Comparison of ENCODE assay signal across 25 cellular contexts in genomic region chr15:71489570-71489969, GRCh38.
"Had no signal": no experiment of that assay in that cellular context is flagged by ENCODE, and none has a peak within 500 bp of the region (broad histone marks: within the 10 kb centered on the region; RNA-seq: fewer than 3 reads in every experiment).

No MANE protein-coding gene starts in this region.

- H3K27me3 ChIP-seq: pancreas, right lobe of liver, sigmoid colon, stomach, thyroid gland, tibial nerve, upper lobe of left lung, vagina had no signal

- FAIRE-seq: pancreas, small intestine, urothelium cell line had no signal

- H3K36me3 ChIP-seq: neutrophil, pancreas, prostate gland, right lobe of liver, sigmoid colon, stomach, thoracic aorta, thyroid gland, tibial nerve, upper lobe of left lung, vagina had no signal

- H3K9me3 ChIP-seq: neutrophil, pancreas, prostate gland, right lobe of liver, sigmoid colon, thoracic aorta, thyroid gland, tibial nerve, upper lobe of left lung, vagina had no signal

- H3K4me1 ChIP-seq: pancreas, prostate gland, right lobe of liver, sigmoid colon, thyroid gland, tibial nerve, upper lobe of left lung, vagina had no signal

- H3K4me3 ChIP-seq: pancreas, prostate gland, right lobe of liver, sigmoid colon, stomach, thoracic aorta, thyroid gland, tibial nerve, upper lobe of left lung, vagina had no signal

- ATAC-seq: naive thymus-derived CD4-positive, alpha-beta T cell; natural killer cell; pancreas; right cardiac atrium; right lobe of liver; stimulated activated effector memory CD8-positive, alpha-beta T cell treated with anti-CD3 and anti-CD28 coated beads, Interleukin-12 subunit alpha, Interleukin-12 subunit beta, amount 100 ng/mL, for 72 hours; stimulated activated naive B cell treated with anti-CD40 and anti-IgM and Interleukin-4, amounts not matched to agents 10 μg/mL and 1 μg/mL and 100 μg/mL, for 72 hours had no signal

- H3K27ac ChIP-seq: neutrophil, pancreas, prostate gland, right lobe of liver, sigmoid colon, stomach, thoracic aorta, thyroid gland, tibial nerve, upper lobe of left lung, vagina had no signal

- DNase-seq: naive thymus-derived CD4-positive, alpha-beta T cell; natural killer cell; nucleus accumbens; pancreas; right cardiac atrium; right lobe of liver; sigmoid colon; small intestine; stimulated activated CD4-positive, alpha-beta T cell treated with anti-CD3 and anti-CD28 coated beads, Interleukin-15, amount 100 ng/mL, for 24 hours; stimulated activated CD4-positive, alpha-beta T cell treated with anti-CD3 and anti-CD28 coated beads, Interleukin-2, amount 100 ng/mL, for 24 hours; stimulated activated CD4-positive, alpha-beta T cell treated with anti-CD3 and anti-CD28 coated beads, Interleukin-2, amount 100 ng/mL, for 48 hours; stimulated activated CD4-positive, alpha-beta T cell treated with anti-CD3 and anti-CD28 coated beads, Interleukin-4, amount 100 ng/mL, for 24 hours; stimulated activated naive B cell treated with anti-CD40 and anti-IgM and Interleukin-4, amounts not matched to agents 10 μg/mL and 1 μg/mL and 100 μg/mL, for 72 hours; stimulated activated naive CD4-positive, alpha-beta T cell treated with Interleukin-2 at 50 U/mL for 16 hours; stomach; thyroid gland; trophoblast cell; upper lobe of left lung had no signal
